11 cellular contexts compared by ENCODE assay signal in the genomic region with DNA sequence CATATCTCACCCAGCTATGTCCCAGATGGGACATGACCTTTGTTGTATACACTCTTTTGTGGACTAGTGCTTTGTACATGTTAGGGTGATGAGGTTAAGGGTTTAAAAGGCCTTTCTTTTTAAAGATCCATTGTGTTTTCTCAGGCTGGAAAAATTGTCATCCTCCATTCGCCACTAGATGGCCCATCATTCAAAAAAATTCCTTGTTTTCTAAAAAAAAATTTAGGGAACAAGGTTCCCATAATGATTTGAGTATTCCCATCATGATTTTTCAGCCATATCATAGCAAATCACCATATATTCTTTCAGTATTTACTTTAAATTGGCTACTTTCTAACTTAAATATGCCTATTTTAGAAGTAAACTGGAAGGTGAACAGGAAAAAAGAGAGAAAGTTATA.
DNase-seq lines count a peak whose midpoint lies in the region; ATAC-seq and TF ChIP-seq lines count a peak whose summit lies in the region.
"Had no signal": no experiment of that assay in that cellular context is flagged by ENCODE, and none has a peak within 500 bp of the region (broad histone marks: within the 10 kb centered on the region; RNA-seq: fewer than 3 reads in every experiment).

No MANE protein-coding gene starts in this region.

- no peak for TF ChIP-seq EP300 in tibial nerve (IDR thresholded peaks at IDR 0.05)

- H3K9me3 ChIP-seq in Panc1 (ENCODE audit: control insufficient read depth, insufficient read depth, low read depth, low read length): no peaks in the 10 kb centered on the region
- H3K9me3 ChIP-seq in tibial nerve: no peaks in the 10 kb centered on the region

- CTCF ChIA-PET in Panc1 (lab: Charles Lee): interaction anchor here (1.4 kb wide), 1 partner anchor 236 kb away, joined by 5 read pairs; no protein-coding TSS in a partner anchor

- TF ChIP-seq CTCF in Panc1 (IDR thresholded peaks at IDR 0.05) (peak; percentile 67; the same call in 1 of the 2 replicates), fibroblast of pulmonary artery (IDR thresholded peaks at IDR 0.05; ENCODE audit: low read length, missing control alignments) (peak; percentile 51), tibial nerve (IDR thresholded peaks at IDR 0.05) (peak; percentile 20 to 46 (median 27))

- no peak overlapping the region for H3K4me3 Mint-ChIP-seq in stimulated activated effector memory CD8-positive, alpha-beta T cell treated with anti-CD3 and anti-CD28 coated beads, Interleukin-12 subunit alpha, Interleukin-12 subunit beta, amount 100 ng/mL, for 72 hours

- H3K27me3 ChIP-seq in Panc1 (ENCODE audit: control insufficient read depth, insufficient read depth, low read length) (no peaks in the 10 kb centered on the region; the same call in 1 of the 2 replicates), tibial nerve (no peaks in the 10 kb centered on the region)

- no TSS peak for BruUV-seq in Panc1 (replicated peaks; lab: Mats Ljungman, UMichigan)

- no peak overlapping the region for H3K4me3 ChIP-seq in Panc1 (ENCODE audit: low read depth in 2 of 2, low read length in 2 of 2)
- H3K4me3 ChIP-seq in fibroblast of pulmonary artery (replicated peaks; ENCODE audit: low read depth, low read length): no peak overlapping the region
- no peak overlapping the region for H3K4me3 ChIP-seq in tibial nerve
- H3K4me3 ChIP-seq: BLaER1 treated with 17β-estradiol and CSF1 and Interleukin-3, amounts not matched to agents 10 nM and 100 nM had no signal

- no peaks in the 10 kb centered on the region for H3K4me1 Mint-ChIP-seq in stimulated activated effector memory CD8-positive, alpha-beta T cell treated with anti-CD3 and anti-CD28 coated beads, Interleukin-12 subunit alpha, Interleukin-12 subunit beta, amount 100 ng/mL, for 72 hours

- intact Hi-C loops in Panc1 (cut with micrococcal nuclease; ENCODE audit: unreplicated experiment): loop anchor here (5.0 kb wide), 1 partner anchor 236 kb away; no protein-coding TSS in a partner anchor

- POLR2A ChIA-PET in Panc1 (lab: Charles Lee): no interaction called here

- WGBS in tibial nerve, 2 donors: 2 to 11% methylated on average over 1 of the region's 1 CpG

- TF ChIP-seq POLR2A in tibial nerve (IDR thresholded peaks at IDR 0.05): no peak

- ATAC-seq in Panc1 (no peak), GM21717 (IDR thresholded peaks at IDR 0.05; ENCODE audit: unreplicated experiment) (no peak)
- ATAC-seq in stimulated activated effector memory CD8-positive, alpha-beta T cell treated with anti-CD3 and anti-CD28 coated beads, Interleukin-12 subunit alpha, Interleukin-12 subunit beta, amount 100 ng/mL, for 72 hours: no peak

- H3K4me1 ChIP-seq in Panc1 (ENCODE audit: control insufficient read depth, insufficient read depth, low read length) (no peaks in the 10 kb centered on the region), tibial nerve (no peaks in the 10 kb centered on the region)
- H3K4me1 ChIP-seq: BLaER1 treated with 17β-estradiol and CSF1 and Interleukin-3, amounts not matched to agents 10 nM and 100 nM had no signal

- no peaks in the 10 kb centered on the region for H3K9me3 Mint-ChIP-seq in stimulated activated effector memory CD8-positive, alpha-beta T cell treated with anti-CD3 and anti-CD28 coated beads, Interleukin-12 subunit alpha, Interleukin-12 subunit beta, amount 100 ng/mL, for 72 hours

- no peaks in the 10 kb centered on the region for H3K36me3 ChIP-seq in Panc1 (ENCODE audit: control insufficient read depth, insufficient read depth, low read length)
- H3K36me3 ChIP-seq in tibial nerve: no peaks in the 10 kb centered on the region
- H3K36me3 ChIP-seq: BLaER1 treated with 17β-estradiol and CSF1 and Interleukin-3, amounts not matched to agents 10 nM and 100 nM had no signal

- DNase-seq in NCI-H82 (lab: John Stamatoyannopoulos, UW): peak; percentile 6
- no peak for DNase-seq in NCI-H82 treated with DMSO at 0.1 percent for 48 hours (lab: John Stamatoyannopoulos, UW; ENCODE audit: unreplicated experiment)
- peak; percentile 12 for DNase-seq in Panc1 (ENCODE audit: low read depth, low spot score)
- peak; percentile 34 for DNase-seq in fibroblast of pulmonary artery (ENCODE audit: low read depth)
- no peak for DNase-seq in tibial nerve (ENCODE audit: low spot score in 2 of 2)
- DNase-seq in stimulated activated effector memory CD8-positive, alpha-beta T cell treated with anti-CD3 and anti-CD28 coated beads, Interleukin-12 subunit alpha, Interleukin-12 subunit beta, amount 100 ng/mL, for 72 hours (ENCODE audit: low spot score in 2 of 2): no peak
- DNase-seq in NCI-H2171 (lab: John Stamatoyannopoulos, UW): no peak
- DNase-seq: activated CD8-positive, alpha-beta memory T cell treated with anti-CD3 and anti-CD28 coated beads, Interleukin-2, amount 50 U/mL, for 4 hours; erythroblast had no signal

- in situ Hi-C loops in Panc1 (cut with HindIII; ENCODE audit: low pct_unique_long_range_greater_than_20kb, low sequenced_read_pairs): no loop called here

- no peaks in the 10 kb centered on the region for H3K36me3 Mint-ChIP-seq in stimulated activated effector memory CD8-positive, alpha-beta T cell treated with anti-CD3 and anti-CD28 coated beads, Interleukin-12 subunit alpha, Interleukin-12 subunit beta, amount 100 ng/mL, for 72 hours

- no peak overlapping the region for H3K27ac Mint-ChIP-seq in stimulated activated effector memory CD8-positive, alpha-beta T cell treated with anti-CD3 and anti-CD28 coated beads, Interleukin-12 subunit alpha, Interleukin-12 subunit beta, amount 100 ng/mL, for 72 hours

- no peak overlapping the region for H3K27ac ChIP-seq in Panc1 (ENCODE audit: low read length)
- H3K27ac ChIP-seq in tibial nerve: no peak overlapping the region
- H3K27ac ChIP-seq: BLaER1 treated with 17β-estradiol and CSF1 and Interleukin-3, amounts not matched to agents 10 nM and 100 nM had no signal

Comparison
In these comparisons a context has a peak if more than half of its experiments do, and no peak if none do; other contexts are left out.
1. DNase-seq: peak in NCI-H82 (single experiment), Panc1 (single experiment) and fibroblast of pulmonary artery (single experiment); none in NCI-H82 treated with DMSO at 0.1 percent for 48 hours (single experiment), tibial nerve (0 of 2), stimulated activated effector memory CD8-positive, alpha-beta T cell treated with anti-CD3 and anti-CD28 coated beads, Interleukin-12 subunit alpha, Interleukin-12 subunit beta, amount 100 ng/mL, for 72 hours (0 of 2) and NCI-H2171 (single experiment).
2. Peak in every context shown above with its lines, with median percentiles within 50 percentile points of each other: CTCF ChIP-seq.